26 cellular contexts compared by ENCODE assay signal in the genomic region with DNA sequence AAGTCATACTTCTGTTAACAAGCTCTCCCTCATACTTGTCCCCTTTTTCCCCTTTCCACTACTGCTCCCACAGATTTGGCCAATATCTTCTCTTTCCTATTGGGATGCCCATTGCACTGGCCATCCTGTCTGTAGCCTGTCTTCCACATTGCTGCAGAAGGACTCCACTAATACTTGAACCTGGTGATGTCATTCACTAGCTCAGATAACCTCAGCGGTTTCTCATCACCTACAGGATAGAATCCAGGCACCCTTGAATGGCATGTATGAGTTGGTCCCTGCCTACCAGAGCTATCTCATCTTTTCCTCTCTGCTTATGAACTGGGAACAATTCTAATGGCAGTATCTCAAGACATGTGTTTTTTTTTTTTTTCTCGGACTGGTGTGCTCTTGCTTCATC.
"Had no signal": no experiment of that assay in that cellular context is flagged by ENCODE, and none has a peak within 500 bp of the region (broad histone marks: within the 10 kb centered on the region; RNA-seq: fewer than 3 reads in every experiment).

No MANE protein-coding gene starts in this region.

- H3K27me3 ChIP-seq: esophagus squamous epithelium, gastrocnemius medialis, heart right ventricle, left lung had no signal

- H3K27ac ChIP-seq: epithelial cell of prostate, esophagus squamous epithelium, gastrocnemius medialis, heart right ventricle, left lung, lower lobe of right lung had no signal

- ATAC-seq: effector memory CD8-positive, alpha-beta T cell; esophagus mucosa; gastrocnemius medialis; heart right ventricle; left cardiac atrium; left lung; left ventricle myocardium superior; lower lobe of right lung; mucosa of descending colon; naive thymus-derived CD8-positive, alpha-beta T cell had no signal

- H3K9me3 ChIP-seq: esophagus squamous epithelium, gastrocnemius medialis, heart right ventricle, left lung, lower lobe of right lung, mucosa of descending colon had no signal

- H3K4me1 ChIP-seq: esophagus squamous epithelium, gastrocnemius medialis, left lung, lower lobe of right lung had no signal

- DNase-seq: cortex of kidney; effector CD8-positive, alpha-beta T cell; effector memory CD8-positive, alpha-beta T cell; endodermal cell; erythroblast; esophagus squamous epithelium; foreskin fibroblast; foreskin melanocyte; gastrocnemius medialis; glutamatergic neuron; head of caudate nucleus; heart right ventricle; hippocampal formation; left cardiac atrium; left lung; left ventricle myocardium superior; lower lobe of right lung; mesenchymal stem cell; mucosa of descending colon; naive B cell; naive thymus-derived CD8-positive, alpha-beta T cell had no signal

- FAIRE-seq: endometrium, islet of Langerhans, keratinocyte had no signal

- H3K36me3 ChIP-seq: esophagus squamous epithelium, gastrocnemius medialis, heart right ventricle, left lung, lower lobe of right lung had no signal

- H3K4me3 ChIP-seq: esophagus squamous epithelium, gastrocnemius medialis, heart right ventricle, left lung, lower lobe of right lung, mucosa of descending colon had no signal
